17 cellular contexts compared by ENCODE assay signal in genomic region chr20:3677733-3678132, GRCh38. TPM values are rescaled to one million over a fixed set of nuclear protein-coding genes. Genes with fewer than 3 reads are reported as not detected.
DNase-seq lines count a peak whose midpoint lies in the region; ATAC-seq, FAIRE-seq and TF ChIP-seq lines count a peak whose summit lies in the region.
"Had no signal": no experiment of that assay in that cellular context is flagged by ENCODE, and none has a peak within 500 bp of the region (broad histone marks: within the 10 kb centered on the region; RNA-seq: fewer than 3 reads in every experiment).

No MANE protein-coding gene starts in this region.

- FAIRE-seq in H1 (lab: Jason Lieb, UNC), result no peak
- no peak for FAIRE-seq in kidney (lab: Jason Lieb, UNC)
- FAIRE-seq: H54 had no signal

- H3K23me2 ChIP-seq in H1 (ENCODE audit: low read depth, low read length), result peaks cover 15% of the 10 kb centered on the region

- no peak overlapping the region for H2BK15ac ChIP-seq in H1 (ENCODE audit: low read length)

- ATAC-seq in gastrocnemius medialis, result no peak

- H4K5ac ChIP-seq in H1 (ENCODE audit: insufficient read length, low read depth, low read length), result no peak overlapping the region

- H3K14ac ChIP-seq in H1 (ENCODE audit: insufficient read length), result no peak overlapping the region

- H3K36me3 ChIP-seq in H1 (ENCODE audit: control insufficient read depth in 2 of 4, insufficient read depth in 4 of 4, low read length in 3 of 4) (no peaks in the 10 kb centered on the region), gastrocnemius medialis (no peaks in the 10 kb centered on the region), kidney (ENCODE audit: control insufficient read depth in 1 of 2, insufficient read depth in 2 of 2, low read length in 2 of 2) (no peaks in the 10 kb centered on the region)
- H3K36me3 ChIP-seq: BE2C had no signal

- 87% methylated on average over 7 of the region's 8 CpGs; no CpG with 5 or more reads in 1 of the 2 experiments for WGBS in H1 (ENCODE audit: extremely low coverage in 1 of 2, insufficient coverage in 1 of 2, insufficient read length in 1 of 2, insufficient replicate concordance in 2 of 2, low coverage in 1 of 2, low lambda C conversion rate in 2 of 2, missing lambda C conversion rate in 1 of 2), 2 experiments

- H3K4me3 ChIP-seq in HFF-Myc (replicated peaks; ENCODE audit: low read depth, low read length) (peak overlapping the region; percentile 94), H1 (ENCODE audit: extremely low read depth in 1 of 4, insufficient read depth in 2 of 4, low read depth in 3 of 4, low read length in 4 of 4) (no peak overlapping the region), gastrocnemius medialis (no peak overlapping the region), kidney (ENCODE audit: low read length in 2 of 2) (no peak overlapping the region)

- no peak overlapping the region for H2BK5ac ChIP-seq in H1 (ENCODE audit: low read depth, low read length)

- no peak overlapping the region for H2AFZ ChIP-seq in H1 (ENCODE audit: low read length)

- no peak overlapping the region; the same call in 1 of the 2 replicates for H4K8ac ChIP-seq in H1 (ENCODE audit: extremely low read depth, insufficient read depth, low read length)

- H3K79me2 ChIP-seq in H1 (ENCODE audit: control insufficient read depth in 1 of 2, insufficient read depth in 2 of 2, low read length in 2 of 2), result no peaks in the 10 kb centered on the region

- no peak overlapping the region for H2BK120ac ChIP-seq in H1 (replicated peaks; ENCODE audit: low read depth, low read length)

- no peaks in the 10 kb centered on the region for H3K79me1 ChIP-seq in H1 (ENCODE audit: low read depth, low read length)

- no peak overlapping the region for H3K56ac ChIP-seq in H1 (replicated peaks; ENCODE audit: insufficient read length, low read depth, low read length)

- in situ Hi-C loops in gastrocnemius medialis (cut with MboI; ENCODE audit: low sequenced_read_pairs in 4 of 4), result loop anchor here in 2 of 4 donors (5.0 kb wide), 2 partner anchors 35 to 40 kb away; partner anchors contain the start of gene SIGLEC1 (in 1 of the 2)

- TF ChIP-seq RAD21 in H1 (IDR thresholded peaks at IDR 0.05 in 1 of 2, conservative IDR thresholded peaks at IDR 0.05 in 1 of 2; ENCODE audit: low read depth in 2 of 2, low read length in 2 of 2), result no peak

- H2BK12ac ChIP-seq in H1 (ENCODE audit: low read depth, low read length), result no peak overlapping the region

- no peak overlapping the region for H2BK20ac ChIP-seq in H1 (ENCODE audit: low read length)

- peaks cover 2 to 21% (median 14%) of the 10 kb centered on the region in 4 experiments for H3K4me1 ChIP-seq in H1 (replicated peaks in 1 of 4; ENCODE audit: control insufficient read depth in 3 of 4, insufficient read depth in 4 of 4, low read length in 3 of 4)
- H3K4me1 ChIP-seq in gastrocnemius medialis, result peaks cover 0 to 13% of the 10 kb centered on the region in 2 donors
- peaks cover 0 to 2% of the 10 kb centered on the region in 2 donors for H3K4me1 ChIP-seq in kidney (ENCODE audit: control insufficient read depth in 1 of 2, insufficient read depth in 1 of 2, low read depth in 1 of 2, low read length in 2 of 2)
- H3K4me1 ChIP-seq: BE2C had no signal

- no peaks in the 10 kb centered on the region for H4K20me1 ChIP-seq in H1 (replicated peaks in 1 of 2; ENCODE audit: control insufficient read depth in 1 of 2, insufficient read depth in 2 of 2, low read length in 2 of 2)

- DNase-seq in HFF-Myc (ENCODE audit: extremely low read depth, low read depth) (no peak), H1 (ENCODE audit: low read depth in 1 of 2, low spot score in 2 of 2) (no peak), iris pigment epithelial cell (ENCODE audit: low read depth) (peak; percentile 22), gastrocnemius medialis (no peak), NCI-H146 (lab: John Stamatoyannopoulos, UW) (no peak), NAMALWA (ENCODE audit: low spot score) (no peak), kidney (no peak)
- DNase-seq in NK-92 treated with Interleukin-12 subunit alpha and Interleukin-12 subunit beta, amount 100 ng/mL, for 24 hours (lab: John Stamatoyannopoulos, UW), result no peak
- DNase-seq: activated CD4-positive, alpha-beta T cell treated with anti-CD3 and anti-CD28 coated beads, Interleukin-2, amount 50 U/mL, for 4 hours; activated gamma-delta T cell treated with Interleukin-2 at 50 U/mL for 16 hours; BE2C; cerebellar nuclear complex; erythroblast; NCI-H1048; OCI-M1 had no signal

- no peak overlapping the region for H2AK5ac ChIP-seq in H1 (ENCODE audit: low read depth, low read length)

- no peak overlapping the region for H3K27ac ChIP-seq in H1 (ENCODE audit: low read depth, low read length)
- peak overlapping the region; percentile 18 to 52 (median 32) for H3K27ac ChIP-seq in gastrocnemius medialis
- H3K27ac ChIP-seq in kidney (ENCODE audit: low read depth in 2 of 2, low read length in 2 of 2), result no peak overlapping the region

- no peak for TF ChIP-seq POLR2A in H1 (IDR thresholded peaks at IDR 0.05; ENCODE audit: control extremely low read depth in 1 of 2, low read depth in 2 of 2, low read length in 2 of 2)
- TF ChIP-seq POLR2A in gastrocnemius medialis (IDR thresholded peaks at IDR 0.05), result no peak

- POLR2A ChIA-PET in H1 (lab: Charles Lee; ENCODE audit: partially characterized antibody), result interaction anchor here (0.6 to 1.4 kb wide), 3 partner anchors 47 to 75 kb away, joined by 3 read pairs; no protein-coding TSS in a partner anchor

- TF ChIP-seq EP300 in H1 (IDR thresholded peaks at IDR 0.05; ENCODE audit: borderline replicate concordance in 1 of 2, low read depth in 2 of 2, low read length in 2 of 2), result no peak

- no peak overlapping the region for H3K4me2 ChIP-seq in H1 (ENCODE audit: insufficient read depth in 1 of 2, low read depth in 2 of 2, low read length in 2 of 2)

- H4K91ac ChIP-seq in H1 (replicated peaks; ENCODE audit: insufficient read length, low read length), result no peak overlapping the region

- H3K9ac ChIP-seq in H1 (replicated peaks in 1 of 4; ENCODE audit: extremely low read depth in 1 of 4, low read depth in 3 of 4, low read length in 3 of 4) (no peak overlapping the region), kidney (ENCODE audit: low read length in 2 of 2) (no peak overlapping the region)

- intact Hi-C loops in gastrocnemius medialis (cut with DNase I; ENCODE audit: low total_unique reads), result loop anchor here (5.0 kb wide), 1 partner anchor 90 kb away; the partner anchor contains the start of gene ADISSP
- intact Hi-C loops in kidney (cut with DNase I), result no loop called here

- no peak for TF ChIP-seq CTCF in HFF-Myc (IDR thresholded peaks at IDR 0.05; ENCODE audit: low read depth, low read length, missing control alignments)
- no peak for TF ChIP-seq CTCF in H1 (IDR thresholded peaks at IDR 0.05; ENCODE audit: control extremely low read depth in 1 of 3, insufficient read depth in 1 of 3, low read depth in 1 of 3, low read length in 3 of 3)
- no peak for TF ChIP-seq CTCF in gastrocnemius medialis (IDR thresholded peaks at IDR 0.05 in 4 of 5, conservative IDR thresholded peaks at IDR 0.05 in 1 of 5)
- TF ChIP-seq CTCF in kidney (IDR thresholded peaks at IDR 0.05; ENCODE audit: borderline replicate concordance, extremely low read depth, insufficient read depth), result no peak

- CTCF ChIA-PET in H1 (lab: Charles Lee; ENCODE audit: partially characterized antibody), result interaction anchor here (0.8 to 45.1 kb wide), 16 partner anchors 10 to 115 kb away, joined by 3 to 1432 read pairs (median 6); partner anchors contain the start of genes ADAM33, GFRA4 and SIGLEC1

- H3K9me3 ChIP-seq in H1 (ENCODE audit: insufficient read depth in 2 of 2, low read depth in 1 of 2, low read length in 1 of 2) (no peaks in the 10 kb centered on the region), gastrocnemius medialis (no peaks in the 10 kb centered on the region), kidney (ENCODE audit: control insufficient read depth in 1 of 2, low read length in 2 of 2) (no peaks in the 10 kb centered on the region)
- H3K9me3 ChIP-seq: BE2C had no signal

- H3K23ac ChIP-seq in H1 (ENCODE audit: insufficient read length), result no peak overlapping the region

- H3K27me3 ChIP-seq in H1 (replicated peaks in 1 of 4; ENCODE audit: control insufficient read depth in 3 of 4, extremely low read depth in 1 of 4, insufficient read depth in 3 of 4, low read length in 3 of 4) (peaks cover 0 to 21% (median 12%) of the 10 kb centered on the region in 4 experiments; a peak in 5 of 7 replicates), gastrocnemius medialis (peaks cover 5 to 22% (median 9%) of the 10 kb centered on the region in 3 donors)

- H3K4ac ChIP-seq in H1 (replicated peaks; ENCODE audit: insufficient read length, low read depth, low read length), result no peak overlapping the region

- no peak overlapping the region for H3K18ac ChIP-seq in H1 (ENCODE audit: extremely low read depth, low read length)

RNA-seq across cellular contexts. Expression of gene ADAM33, which starts 4.1 kb away (rescaled TPM):
- 5.7 and 6.0 TPM in 2 replicates for total RNA-seq in H1 (2021; fragmentation: NEBNext Ultra II Directional; extraction: Animal tissue kit (Norgen Biotek cat#: 25700))
- 4.2 and 7.0 TPM in 2 replicates for polyA plus RNA-seq in H1 (2011; rRNA removed)
- 5.8 TPM for polyA plus RNA-seq in H1 (2011; cell fraction: cytosol; rRNA removed)
- 49.2 TPM for polyA plus RNA-seq in H1 (2011; cell fraction: nucleus; rRNA removed)
- 4.7 to 8.5 TPM (median 6.9 TPM) in 4 replicates for polyA plus RNA-seq in H1 (2012, experiment 1 of 2)
- 3.2 TPM for polyA plus RNA-seq in H1 (2012, experiment 2 of 2)
- 4.5 TPM for polyA plus RNA-seq in H1 (2013, experiment 1 of 2)
- 4.1 TPM for polyA plus RNA-seq in H1 (2013, experiment 2 of 2)
- 1.6 and 2.3 TPM in 2 replicates for polyA minus RNA-seq in H1 (2011; rRNA and poly(A)+ RNA removed)
- 1.6 TPM for polyA minus RNA-seq in H1 (2011; cell fraction: cytosol; rRNA and poly(A)+ RNA removed)
- polyA minus RNA-seq in H1 (2011; cell fraction: nucleus; rRNA and poly(A)+ RNA removed), result 10.8 TPM
- total RNA-seq in gastrocnemius medialis, result 1 to 10 TPM; 2.6 to 6.4 (median 3.1) TPM
- total RNA-seq in kidney, result 4.3 TPM
- 4.1 TPM for polyA plus RNA-seq in kidney (ENCODE audit: insufficient read depth, low read depth, low replicate concordance)
- total RNA-seq: T-helper 2 cell treated with Interferon-gamma antibody and Interleukin-4, amounts not matched to agents 100 ng/mL and 5 ng/mL, for 36 hours had no signal

RNA-seq across cellular contexts. Expression of gene GFRA4, which starts 14.5 kb away (rescaled TPM):
- not detected in 2 replicates for total RNA-seq in H1 (2021; fragmentation: NEBNext Ultra II Directional; extraction: Animal tissue kit (Norgen Biotek cat#: 25700))
- polyA plus RNA-seq in H1 (2011; rRNA removed) (0.05 TPM in 1 of 2 replicates, not detected in the other), kidney (ENCODE audit: insufficient read depth, low read depth, low replicate concordance) (0.56 TPM)
- not detected for polyA plus RNA-seq in H1 (2011; cell fraction: cytosol; rRNA removed)
- polyA plus RNA-seq in H1 (2011; cell fraction: nucleus; rRNA removed), result 0.13 TPM
- polyA plus RNA-seq in H1 (2012, experiment 1 of 2), result not detected in 4 replicates
- polyA plus RNA-seq in H1 (2012, experiment 2 of 2), result not detected
- not detected for polyA plus RNA-seq in H1 (2013, experiment 1 of 2)
- polyA plus RNA-seq in H1 (2013, experiment 2 of 2), result not detected
- polyA minus RNA-seq in H1 (2011; rRNA and poly(A)+ RNA removed), result not detected in 2 replicates
- polyA minus RNA-seq in H1 (2011; cell fraction: cytosol; rRNA and poly(A)+ RNA removed), result not detected
- polyA minus RNA-seq in H1 (2011; cell fraction: nucleus; rRNA and poly(A)+ RNA removed), result not detected
- total RNA-seq in gastrocnemius medialis (not detected), kidney (not detected)
- total RNA-seq: T-helper 2 cell treated with Interferon-gamma antibody and Interleukin-4, amounts not matched to agents 100 ng/mL and 5 ng/mL, for 36 hours had no signal

RNA-seq across cellular contexts. Expression of gene SIGLEC1, which starts 34.7 kb away (rescaled TPM):
- not detected in 2 replicates for total RNA-seq in H1 (2021; fragmentation: NEBNext Ultra II Directional; extraction: Animal tissue kit (Norgen Biotek cat#: 25700))
- polyA plus RNA-seq in H1 (2011; rRNA removed) (0.02 TPM in 2 replicates), kidney (ENCODE audit: insufficient read depth, low read depth, low replicate concordance) (2.4 TPM)
- not detected for polyA plus RNA-seq in H1 (2011; cell fraction: cytosol; rRNA removed)
- 0.04 TPM for polyA plus RNA-seq in H1 (2011; cell fraction: nucleus; rRNA removed)
- not detected in 4 replicates for polyA plus RNA-seq in H1 (2012, experiment 1 of 2)
- polyA plus RNA-seq in H1 (2012, experiment 2 of 2), result not detected
- polyA plus RNA-seq in H1 (2013, experiment 1 of 2), result not detected
- polyA plus RNA-seq in H1 (2013, experiment 2 of 2), result not detected
- polyA minus RNA-seq in H1 (2011; rRNA and poly(A)+ RNA removed), result not detected in 2 replicates
- not detected for polyA minus RNA-seq in H1 (2011; cell fraction: cytosol; rRNA and poly(A)+ RNA removed)
- not detected for polyA minus RNA-seq in H1 (2011; cell fraction: nucleus; rRNA and poly(A)+ RNA removed)
- total RNA-seq in gastrocnemius medialis (1 to 10 TPM in 3 of 4 donors, under 1 TPM in 1; 0.61 to 3.0 (median 2.6) TPM), kidney (20.2 TPM)
- total RNA-seq: T-helper 2 cell treated with Interferon-gamma antibody and Interleukin-4, amounts not matched to agents 100 ng/mL and 5 ng/mL, for 36 hours had no signal

RNA-seq across cellular contexts. Expression of gene HSPA12B, which starts 54.8 kb away (rescaled TPM):
- total RNA-seq in H1 (2021; fragmentation: NEBNext Ultra II Directional; extraction: Animal tissue kit (Norgen Biotek cat#: 25700)), result 4.3 and 4.9 TPM in 2 replicates
- polyA plus RNA-seq in H1 (2011; rRNA removed), result 2.2 and 3.5 TPM in 2 replicates
- 3.1 TPM for polyA plus RNA-seq in H1 (2011; cell fraction: cytosol; rRNA removed)
- 7.7 TPM for polyA plus RNA-seq in H1 (2011; cell fraction: nucleus; rRNA removed)
- polyA plus RNA-seq in H1 (2012, experiment 1 of 2), result 2.8 to 6.7 TPM (median 5.2 TPM) in 4 replicates
- polyA plus RNA-seq in H1 (2012, experiment 2 of 2), result 2.5 TPM
- polyA plus RNA-seq in H1 (2013, experiment 1 of 2), result 2.7 TPM
- polyA plus RNA-seq in H1 (2013, experiment 2 of 2), result 2.5 TPM
- 1.6 and 1.9 TPM in 2 replicates for polyA minus RNA-seq in H1 (2011; rRNA and poly(A)+ RNA removed)
- 2.5 TPM for polyA minus RNA-seq in H1 (2011; cell fraction: cytosol; rRNA and poly(A)+ RNA removed)
- 8.1 TPM for polyA minus RNA-seq in H1 (2011; cell fraction: nucleus; rRNA and poly(A)+ RNA removed)
- 1 to 10 TPM; 3.7 to 8.5 (median 5.8) TPM for total RNA-seq in gastrocnemius medialis
- total RNA-seq in kidney, result 18.9 TPM
- polyA plus RNA-seq in kidney (ENCODE audit: insufficient read depth, low read depth, low replicate concordance), result 8.7 TPM
- total RNA-seq: T-helper 2 cell treated with Interferon-gamma antibody and Interleukin-4, amounts not matched to agents 100 ng/mL and 5 ng/mL, for 36 hours had no signal

Comparison
In these comparisons a context has a peak if more than half of its experiments do, and no peak if none do; other contexts are left out.
1. H3K27ac ChIP-seq: peak in gastrocnemius medialis (4 of 4); none in H1 (single experiment) and kidney (0 of 2).